Comparison of ENCODE assay signal across 13 cellular contexts in genomic region chr12:12819221-12819620, GRCh38. TPM values are rescaled to one million over a fixed set of nuclear protein-coding genes. Genes with fewer than 3 reads are reported as not detected.
DNase-seq lines count a peak whose midpoint lies in the region; ATAC-seq and TF ChIP-seq lines count a peak whose summit lies in the region.
"Had no signal": no experiment of that assay in that cellular context is flagged by ENCODE, and none has a peak within 500 bp of the region (broad histone marks: within the 10 kb centered on the region; RNA-seq: fewer than 3 reads in every experiment).

No MANE protein-coding gene starts in this region.

- H3K27me3 ChIP-seq in left lung (no peaks in the 10 kb centered on the region), tibial artery (no peaks in the 10 kb centered on the region)

- H3K27ac ChIP-seq in left lung (peak overlapping the region; percentile 51 to 72), tibial artery (peak overlapping the region; percentile 31 to 37)
- H3K27ac ChIP-seq: 22Rv1 had no signal

- H3K4me3 Mint-ChIP-seq in activated CD4-positive, alpha-beta T cell treated with anti-CD3 and anti-CD28 coated beads for 36 hours: no peak overlapping the region
- H3K4me3 Mint-ChIP-seq in activated naive CD8-positive, alpha-beta T cell treated with anti-CD3 and anti-CD28 coated beads, Interleukin-2, amount 50 U/mL, for 24 hours: no peak overlapping the region
- no peak overlapping the region for H3K4me3 Mint-ChIP-seq in natural killer cell
- H3K4me3 Mint-ChIP-seq: dendritic cell treated with granulocyte-macrophage colony-stimulating factor and Interleukin-4, amounts not matched to agents 40 ng/mL and 50 ng/mL, for 4 days had no signal

- H3K9me3 Mint-ChIP-seq in activated CD4-positive, alpha-beta T cell treated with anti-CD3 and anti-CD28 coated beads for 36 hours (ENCODE audit: low read depth): no peaks in the 10 kb centered on the region
- no peaks in the 10 kb centered on the region for H3K9me3 Mint-ChIP-seq in activated naive CD8-positive, alpha-beta T cell treated with anti-CD3 and anti-CD28 coated beads, Interleukin-2, amount 50 U/mL, for 24 hours
- H3K9me3 Mint-ChIP-seq in natural killer cell: no peaks in the 10 kb centered on the region
- H3K9me3 Mint-ChIP-seq: dendritic cell treated with granulocyte-macrophage colony-stimulating factor and Interleukin-4, amounts not matched to agents 40 ng/mL and 50 ng/mL, for 4 days had no signal

- POLR2A ChIA-PET in activated CD4-positive, alpha-beta T cell treated with anti-CD3 and anti-CD28 coated beads for 36 hours (lab: Charles Lee): interaction anchor here (0.6 to 0.8 kb wide), 2 partner anchors 114 to 182 kb away, joined by 5 to 6 read pairs; no protein-coding TSS in a partner anchor

- H3K36me3 Mint-ChIP-seq in activated CD4-positive, alpha-beta T cell treated with anti-CD3 and anti-CD28 coated beads for 36 hours (ENCODE audit: low read depth): peaks cover 75% of the 10 kb centered on the region
- H3K36me3 Mint-ChIP-seq in activated naive CD8-positive, alpha-beta T cell treated with anti-CD3 and anti-CD28 coated beads, Interleukin-2, amount 50 U/mL, for 24 hours (ENCODE audit: low read depth): peaks cover 66% of the 10 kb centered on the region
- H3K36me3 Mint-ChIP-seq in natural killer cell: peaks cover 21% of the 10 kb centered on the region

- no peak for TF ChIP-seq CTCF in left lung (IDR thresholded peaks at IDR 0.05)
- no peak for TF ChIP-seq CTCF in tibial artery (IDR thresholded peaks at IDR 0.05)
- TF ChIP-seq CTCF in natural killer cell (IDR thresholded peaks at IDR 0.05): no peak

- H3K4me1 ChIP-seq in left lung: peaks cover 17 to 59% of the 10 kb centered on the region in 2 donors
- H3K4me1 ChIP-seq in tibial artery: peaks cover 0 to 47% (median 26%) of the 10 kb centered on the region in 4 donors

- H3K9me3 ChIP-seq in left lung: no peaks in the 10 kb centered on the region
- no peaks in the 10 kb centered on the region for H3K9me3 ChIP-seq in tibial artery
- H3K9me3 ChIP-seq: mucosa of descending colon had no signal

- CTCF ChIA-PET in activated CD4-positive, alpha-beta T cell treated with anti-CD3 and anti-CD28 coated beads for 36 hours (lab: Charles Lee): interaction anchor here (0.8 to 1.2 kb wide), 3 partner anchors 18 to 226 kb away, joined by 3 to 5 read pairs (median 4); no protein-coding TSS in a partner anchor

- no peak for DNase-seq in activated CD4-positive, alpha-beta T cell treated with anti-CD3 and anti-CD28 coated beads for 36 hours
- DNase-seq in activated CD4-positive, alpha-beta T cell treated with anti-CD3 and anti-CD28 coated beads, Interleukin-2, amount 50 U/mL, for 48 hours: no peak
- DNase-seq in activated naive CD8-positive, alpha-beta T cell treated with anti-CD3 and anti-CD28 coated beads, Interleukin-2, amount 50 U/mL, for 24 hours: no peak
- no peak for DNase-seq in left lung
- DNase-seq in tibial artery: no peak
- DNase-seq in natural killer cell: no peak
- DNase-seq in NCI-H2107 (lab: John Stamatoyannopoulos, UW): no peak
- DNase-seq in medulla oblongata (ENCODE audit: extremely low spot score): no peak
- DNase-seq: mucosa of descending colon, NCI-H1417 treated with DMSO at 0.1 percent for 48 hours, substantia nigra had no signal

- ATAC-seq in activated CD4-positive, alpha-beta T cell treated with anti-CD3 and anti-CD28 coated beads for 36 hours: no peak
- no peak for ATAC-seq in activated naive CD8-positive, alpha-beta T cell treated with anti-CD3 and anti-CD28 coated beads, Interleukin-2, amount 50 U/mL, for 24 hours
- ATAC-seq in left lung (no peak), natural killer cell (no peak)
- ATAC-seq: mucosa of descending colon had no signal

- no peak overlapping the region for H3K4me3 ChIP-seq in left lung
- no peak overlapping the region for H3K4me3 ChIP-seq in tibial artery
- H3K4me3 ChIP-seq: mucosa of descending colon had no signal

- no peaks in the 10 kb centered on the region for H3K27me3 Mint-ChIP-seq in activated CD4-positive, alpha-beta T cell treated with anti-CD3 and anti-CD28 coated beads for 36 hours
- no peaks in the 10 kb centered on the region for H3K27me3 Mint-ChIP-seq in activated naive CD8-positive, alpha-beta T cell treated with anti-CD3 and anti-CD28 coated beads, Interleukin-2, amount 50 U/mL, for 24 hours
- no peaks in the 10 kb centered on the region for H3K27me3 Mint-ChIP-seq in natural killer cell (ENCODE audit: low read depth in 2 of 2)
- H3K27me3 Mint-ChIP-seq: dendritic cell treated with granulocyte-macrophage colony-stimulating factor and Interleukin-4, amounts not matched to agents 40 ng/mL and 50 ng/mL, for 4 days had no signal

- peak overlapping the region; percentile 21 for H3K27ac Mint-ChIP-seq in activated CD4-positive, alpha-beta T cell treated with anti-CD3 and anti-CD28 coated beads for 36 hours
- H3K27ac Mint-ChIP-seq in activated naive CD8-positive, alpha-beta T cell treated with anti-CD3 and anti-CD28 coated beads, Interleukin-2, amount 50 U/mL, for 24 hours: peak overlapping the region; percentile 11
- no peak overlapping the region for H3K27ac Mint-ChIP-seq in natural killer cell
- H3K27ac Mint-ChIP-seq: dendritic cell treated with granulocyte-macrophage colony-stimulating factor and Interleukin-4, amounts not matched to agents 40 ng/mL and 50 ng/mL, for 4 days had no signal

- H3K36me3 ChIP-seq in left lung (peaks cover 5 to 55% of the 10 kb centered on the region in 2 donors), tibial artery (peaks cover 31 to 44% (median 37%) of the 10 kb centered on the region in 3 donors)

- intact Hi-C loops in activated CD4-positive, alpha-beta T cell treated with anti-CD3 and anti-CD28 coated beads for 36 hours (cut with DNase I, micrococcal nuclease): no loop called here
- intact Hi-C loops in left lung (cut with DNase I): no loop called here
- intact Hi-C loops in tibial artery (cut with DNase I; ENCODE audit: low total_unique reads): no loop called here
- intact Hi-C loops in natural killer cell (cut with micrococcal nuclease): no loop called here

- H3K4me1 Mint-ChIP-seq in activated CD4-positive, alpha-beta T cell treated with anti-CD3 and anti-CD28 coated beads for 36 hours: peaks cover 63% of the 10 kb centered on the region
- peaks cover 48% of the 10 kb centered on the region for H3K4me1 Mint-ChIP-seq in activated naive CD8-positive, alpha-beta T cell treated with anti-CD3 and anti-CD28 coated beads, Interleukin-2, amount 50 U/mL, for 24 hours
- peaks cover 37 to 42% of the 10 kb centered on the region in 2 donors for H3K4me1 Mint-ChIP-seq in natural killer cell

RNA-seq across cellular contexts. Expression of gene DDX47, which starts 6.1 kb away (rescaled TPM):
- 10 to 100 TPM; 91.3 to 91.9 TPM for total RNA-seq in activated CD4-positive, alpha-beta T cell treated with anti-CD3 and anti-CD28 coated beads for 36 hours
- total RNA-seq in left lung (10 to 100 TPM; 44.0 to 48.6 TPM), natural killer cell (100 to 1,000 TPM in 2 of 3 donors, 10 to 100 TPM in 1; 98.9 to 120 (median 114) TPM)

RNA-seq across cellular contexts. Expression of gene APOLD1, which starts 33.8 kb away (rescaled TPM):
- total RNA-seq in activated CD4-positive, alpha-beta T cell treated with anti-CD3 and anti-CD28 coated beads for 36 hours: 1 to 10 TPM; 3.5 to 7.0 TPM
- total RNA-seq in left lung (1 to 10 TPM; 7.3 to 8.9 TPM), natural killer cell (1 to 10 TPM in 2 of 3 donors, under 1 TPM in 1; 0.70 to 1.6 (median 1.6) TPM)

Comparison
In these comparisons a context has a peak if more than half of its experiments do, and no peak if none do; other contexts are left out.
1. H3K27ac Mint-ChIP-seq: peak in activated CD4-positive, alpha-beta T cell treated with anti-CD3 and anti-CD28 coated beads for 36 hours (single experiment) and activated naive CD8-positive, alpha-beta T cell treated with anti-CD3 and anti-CD28 coated beads, Interleukin-2, amount 50 U/mL, for 24 hours (single experiment); none in natural killer cell (0 of 2).